21 cellular contexts compared by ENCODE assay signal in genomic region chr9:28234133-28234898, GRCh38.
DNase-seq lines count a peak whose midpoint lies in the region; ATAC-seq and TF ChIP-seq lines count a peak whose summit lies in the region.
"Had no signal": no experiment of that assay in that cellular context is flagged by ENCODE, and none has a peak within 500 bp of the region (broad histone marks: within the 10 kb centered on the region; RNA-seq: fewer than 3 reads in every experiment).

No MANE protein-coding gene starts in this region.

- H2AFZ ChIP-seq in trophoblast cell (ENCODE audit: insufficient read depth, low read length, poor library complexity): no peak overlapping the region
- H2AFZ ChIP-seq: parathyroid adenoma had no signal

- peak overlapping the region; percentile 20 for H3K14ac ChIP-seq in trophoblast cell (ENCODE audit: low read length)

- H2BK120ac ChIP-seq in trophoblast cell (ENCODE audit: insufficient read depth, low read length, poor library complexity): no peak overlapping the region

- H3K4me3 Mint-ChIP-seq in MCF 10A (ENCODE audit: unreplicated experiment) (no peak overlapping the region), T-helper 17 cell (no peak overlapping the region)
- H3K4me3 Mint-ChIP-seq: activated naive CD4-positive, alpha-beta T cell treated with anti-CD3 and anti-CD28 coated beads for 36 hours; activated T-cell treated with anti-CD3 and anti-CD28 coated beads, Interleukin-2, amount 50 U/mL, for 4 hours; CD4-positive, CD25-positive, alpha-beta regulatory T cell; central memory CD8-positive, alpha-beta T cell; nephron had no signal

- no peaks in the 10 kb centered on the region for H3K27me3 Mint-ChIP-seq in MCF 10A (ENCODE audit: insufficient read depth, unreplicated experiment)
- no peaks in the 10 kb centered on the region for H3K27me3 Mint-ChIP-seq in T-helper 17 cell
- H3K27me3 Mint-ChIP-seq: CD4-positive, CD25-positive, alpha-beta regulatory T cell; central memory CD8-positive, alpha-beta T cell had no signal

- no peak overlapping the region for H3K4me3 ChIP-seq in trophoblast cell (ENCODE audit: low read depth, low read length)
- H3K4me3 ChIP-seq in right atrium auricular region: no peak overlapping the region
- H3K4me3 ChIP-seq: dorsolateral prefrontal cortex, uterus had no signal

- H3K79me1 ChIP-seq in trophoblast cell (ENCODE audit: low read length): peaks cover 2% of the 10 kb centered on the region

- DNase-seq in HK-2 (ENCODE audit: unreplicated experiment) (peak; percentile 7), RPMI8226 (peak; percentile 5), MCF 10A (ENCODE audit: unreplicated experiment) (no peak), trophoblast cell (no peak), right atrium auricular region (ENCODE audit: low spot score) (no peak), sciatic nerve (ENCODE audit: low spot score) (no peak), T-helper 17 cell (no peak)
- DNase-seq: activated naive CD4-positive, alpha-beta T cell treated with anti-CD3 and anti-CD28 coated beads for 36 hours; activated T-cell treated with anti-CD3 and anti-CD28 coated beads, Interleukin-2, amount 50 U/mL, for 4 hours; CD4-positive, CD25-positive, alpha-beta regulatory T cell; dorsolateral prefrontal cortex; left ventricle myocardium superior; NCI-H146; NCI-H524; substantia nigra; uterus had no signal

- no peak overlapping the region for H2AK5ac ChIP-seq in trophoblast cell (ENCODE audit: low read length)

- ATAC-seq in HG03354 (IDR thresholded peaks at IDR 0.05; ENCODE audit: poor library complexity, severe bottlenecking, unreplicated experiment): no peak
- no peak for ATAC-seq in sciatic nerve
- ATAC-seq in T-helper 17 cell: no peak
- ATAC-seq: activated T-cell treated with anti-CD3 and anti-CD28 coated beads, Interleukin-2, amount 50 U/mL, for 4 hours; HepG2; left ventricle myocardium superior had no signal

- H3K4me1 ChIP-seq in trophoblast cell (ENCODE audit: control insufficient read depth in 1 of 2, insufficient read depth in 2 of 2, low read length in 2 of 2) (no peaks in the 10 kb centered on the region), right atrium auricular region (no peaks in the 10 kb centered on the region)
- H3K4me1 ChIP-seq: parathyroid adenoma, uterus had no signal

- H3K23ac ChIP-seq in trophoblast cell (ENCODE audit: low read length): no peak overlapping the region

- no peaks in the 10 kb centered on the region for H3K36me3 Mint-ChIP-seq in MCF 10A (ENCODE audit: insufficient read depth, unreplicated experiment)
- H3K36me3 Mint-ChIP-seq in T-helper 17 cell (ENCODE audit: low read depth): no peaks in the 10 kb centered on the region
- H3K36me3 Mint-ChIP-seq: CD4-positive, CD25-positive, alpha-beta regulatory T cell had no signal

- no peak overlapping the region for H2BK5ac ChIP-seq in trophoblast cell (ENCODE audit: low read depth, low read length, poor library complexity)

- no peak for TF ChIP-seq CTCF in MCF 10A (IDR thresholded peaks at IDR 0.05; ENCODE audit: unreplicated experiment)
- TF ChIP-seq CTCF in right atrium auricular region (IDR thresholded peaks at IDR 0.05): no peak

- H3K27ac Mint-ChIP-seq in MCF 10A (ENCODE audit: low read depth, unreplicated experiment) (peak overlapping the region; percentile 60), T-helper 17 cell (no peak overlapping the region)
- H3K27ac Mint-ChIP-seq: activated naive CD4-positive, alpha-beta T cell treated with anti-CD3 and anti-CD28 coated beads for 36 hours; CD4-positive, CD25-positive, alpha-beta regulatory T cell; nephron had no signal

- H3K9me3 ChIP-seq in trophoblast cell (ENCODE audit: insufficient read depth, low read depth, low read length) (no peaks in the 10 kb centered on the region), right atrium auricular region (no peaks in the 10 kb centered on the region), T-helper 17 cell (ENCODE audit: control insufficient read depth, low read length, poor library complexity, severe bottlenecking) (no peaks in the 10 kb centered on the region)
- H3K9me3 ChIP-seq: uterus had no signal

- H3K4ac ChIP-seq in trophoblast cell (ENCODE audit: low read depth, low read length): no peak overlapping the region

- CTCF ChIA-PET in MCF 10A (lab: Yijun Ruan, JAX): interaction anchor here (1.0 to 2.0 kb wide), 2 partner anchors 22 to 108 kb away, joined by 3 to 7 read pairs; no protein-coding TSS in a partner anchor

- peaks cover 13% of the 10 kb centered on the region for H3K9me3 Mint-ChIP-seq in MCF 10A (ENCODE audit: unreplicated experiment)

- POLR2A ChIA-PET in MCF 10A (lab: Yijun Ruan, JAX): interaction anchor here (0.5 to 1.4 kb wide), 3 partner anchors 152 to 977 kb away, joined by 3 read pairs; no protein-coding TSS in a partner anchor

- H4K91ac ChIP-seq in trophoblast cell (ENCODE audit: low read depth, low read length): peak overlapping the region; percentile 27

- H2BK12ac ChIP-seq in trophoblast cell (ENCODE audit: low read length): no peak overlapping the region

- no peak overlapping the region for H4K12ac ChIP-seq in trophoblast cell (ENCODE audit: low read depth, low read length)

- no peak overlapping the region for H3K4me2 ChIP-seq in trophoblast cell (ENCODE audit: low read length)

- H4K8ac ChIP-seq in trophoblast cell (ENCODE audit: low read depth, low read length): no peak overlapping the region

- no peak overlapping the region for H3K9ac ChIP-seq in trophoblast cell (ENCODE audit: low read length)
- H3K9ac ChIP-seq: parathyroid adenoma had no signal

- H3K18ac ChIP-seq in trophoblast cell (ENCODE audit: low read length): no peak overlapping the region

- no peaks in the 10 kb centered on the region for H3K79me2 ChIP-seq in trophoblast cell (ENCODE audit: control insufficient read depth, insufficient read depth, low read length, poor library complexity)
- H3K79me2 ChIP-seq: parathyroid adenoma had no signal

- H3K36me3 ChIP-seq in trophoblast cell (ENCODE audit: control insufficient read depth in 1 of 2, insufficient read depth in 2 of 2, low read length in 2 of 2): no peaks in the 10 kb centered on the region
- no peaks in the 10 kb centered on the region for H3K36me3 ChIP-seq in right atrium auricular region
- H3K36me3 ChIP-seq: uterus had no signal

- H3K27me3 ChIP-seq in trophoblast cell (ENCODE audit: insufficient read depth, low read length): no peaks in the 10 kb centered on the region
- H3K27me3 ChIP-seq in right atrium auricular region: no peaks in the 10 kb centered on the region
- H3K27me3 ChIP-seq: dorsolateral prefrontal cortex, uterus had no signal

- H3K4me1 Mint-ChIP-seq in MCF 10A (ENCODE audit: insufficient read depth, unreplicated experiment): peaks cover 19% of the 10 kb centered on the region
- H3K4me1 Mint-ChIP-seq in T-helper 17 cell: no peaks in the 10 kb centered on the region
- H3K4me1 Mint-ChIP-seq: CD4-positive, CD25-positive, alpha-beta regulatory T cell; central memory CD8-positive, alpha-beta T cell; nephron had no signal

- H3K27ac ChIP-seq in trophoblast cell (ENCODE audit: low read depth, low read length): no peak overlapping the region
- no peak overlapping the region for H3K27ac ChIP-seq in right atrium auricular region
- H3K27ac ChIP-seq: dorsolateral prefrontal cortex, parathyroid adenoma, uterus had no signal

- WGBS in trophoblast cell (ENCODE audit: extremely low coverage, insufficient coverage, insufficient read length): no CpG with 5 or more reads among the region's 6 CpGs

- intact Hi-C loops in MCF 10A (cut with micrococcal nuclease) (no loop called here), sciatic nerve (cut with DNase I) (no loop called here)

- BruUV-seq in MCF 10A (replicated peaks; lab: Mats Ljungman, UMichigan): no TSS peak

Comparison
In these comparisons a context has a peak if more than half of its experiments do, and no peak if none do; other contexts are left out.
1. DNase-seq: peak in HK-2 (single experiment) and RPMI8226 (single experiment); none in MCF 10A (single experiment), trophoblast cell (0 of 2), right atrium auricular region (single experiment), sciatic nerve (single experiment) and T-helper 17 cell (0 of 3).